Comparison of ENCODE assay signal across 10 cellular contexts in the genomic region with DNA sequence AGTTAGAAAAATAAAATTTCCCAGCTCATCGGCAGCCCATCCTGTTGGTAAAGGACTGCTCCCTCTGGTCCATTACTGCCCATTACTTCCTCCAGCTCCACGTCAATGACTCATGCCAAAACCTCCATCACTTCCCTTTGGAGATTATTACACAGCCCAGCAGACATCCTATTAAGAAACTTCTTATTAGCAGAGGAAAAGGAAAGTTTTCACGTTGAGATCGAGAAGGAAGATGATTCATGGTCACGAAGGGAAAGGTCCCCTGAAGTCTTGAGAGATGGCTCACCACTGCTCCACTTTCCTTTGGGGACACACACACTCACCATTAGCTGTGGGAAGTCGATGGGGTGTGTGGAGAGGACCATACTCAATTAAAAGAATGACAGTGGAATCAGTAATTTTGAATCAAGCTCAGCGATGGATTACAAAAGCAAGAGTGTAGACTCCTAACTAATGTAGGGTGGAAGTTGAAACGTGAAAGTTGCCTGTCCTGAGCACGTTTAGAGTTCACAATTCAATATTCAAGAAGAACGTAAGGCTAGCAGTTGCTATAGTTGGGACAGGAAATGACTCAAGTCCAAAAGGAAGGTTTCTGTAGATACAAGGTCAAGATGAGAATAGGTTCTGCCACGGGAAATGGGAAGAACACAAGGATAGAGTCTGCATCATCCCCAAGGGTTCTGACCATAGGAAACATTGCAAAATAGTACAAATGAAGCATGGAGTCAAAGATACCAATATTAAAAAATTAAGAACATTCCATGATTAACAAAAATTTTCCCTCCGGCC. TPM values are rescaled to one million over a fixed set of nuclear protein-coding genes. Genes with fewer than 3 reads are reported as not detected.
DNase-seq lines count a peak whose midpoint lies in the region; ATAC-seq and TF ChIP-seq lines count a peak whose summit lies in the region.
"Had no signal": no experiment of that assay in that cellular context is flagged by ENCODE, and none has a peak within 500 bp of the region (broad histone marks: within the 10 kb centered on the region; RNA-seq: fewer than 3 reads in every experiment).

No MANE protein-coding gene starts in this region.

- peak overlapping the region in 1 of 2 donors; percentile 30 for H3K27ac ChIP-seq in thoracic aorta

- H3K4me1 Mint-ChIP-seq in activated CD4-positive, alpha-beta T cell treated with anti-CD3 and anti-CD28 coated beads, Interleukin-2, amount 10 ng/mL, durations not matched to agents 7 days and 5 days, result peaks cover 20% of the 10 kb centered on the region

- no peaks in the 10 kb centered on the region for H3K36me3 Mint-ChIP-seq in activated CD4-positive, alpha-beta T cell treated with anti-CD3 and anti-CD28 coated beads, Interleukin-2, amount 10 ng/mL, durations not matched to agents 7 days and 5 days (ENCODE audit: low read depth)

- TF ChIP-seq CTCF in astrocyte of the spinal cord (IDR thresholded peaks at IDR 0.05; ENCODE audit: low read depth, low read length) (no peak), thoracic aorta (IDR thresholded peaks at IDR 0.05) (no peak)

- no peak overlapping the region for H3K4me3 ChIP-seq in astrocyte of the spinal cord (ENCODE audit: low read depth, low read length)
- no peak overlapping the region for H3K4me3 ChIP-seq in thoracic aorta

- no peaks in the 10 kb centered on the region for H3K36me3 ChIP-seq in thoracic aorta

- H3K27me3 ChIP-seq in thoracic aorta (replicated peaks; ENCODE audit: insufficient read depth), result no peaks in the 10 kb centered on the region

- CTCF ChIA-PET in activated CD4-positive, alpha-beta T cell treated with anti-CD3 and anti-CD28 coated beads, Interleukin-2, amount 10 ng/mL, durations not matched to agents 7 days and 5 days (lab: Charles Lee), result interaction anchor here (0.6 kb wide), 1 partner anchor 555 kb away, joined by 3 read pairs; no protein-coding TSS in a partner anchor

- no peak overlapping the region for H3K4me3 Mint-ChIP-seq in activated CD4-positive, alpha-beta T cell treated with anti-CD3 and anti-CD28 coated beads, Interleukin-2, amount 10 ng/mL, durations not matched to agents 7 days and 5 days

- H3K27ac Mint-ChIP-seq in activated CD4-positive, alpha-beta T cell treated with anti-CD3 and anti-CD28 coated beads, Interleukin-2, amount 10 ng/mL, durations not matched to agents 7 days and 5 days, result no peak overlapping the region

- peak; percentile 57 for ATAC-seq in thoracic aorta (ENCODE audit: insufficient number of reproducible peaks, low FRiP score, low read depth)

- H3K27me3 Mint-ChIP-seq in activated CD4-positive, alpha-beta T cell treated with anti-CD3 and anti-CD28 coated beads, Interleukin-2, amount 10 ng/mL, durations not matched to agents 7 days and 5 days, result peaks cover 20% of the 10 kb centered on the region

- H3K9me3 Mint-ChIP-seq in activated CD4-positive, alpha-beta T cell treated with anti-CD3 and anti-CD28 coated beads, Interleukin-2, amount 10 ng/mL, durations not matched to agents 7 days and 5 days, result no peaks in the 10 kb centered on the region

- in situ Hi-C loops in astrocyte of the spinal cord (cut with HindIII; ENCODE audit: low sequenced_read_pairs), result no loop called here

- H3K4me1 ChIP-seq in thoracic aorta (ENCODE audit: control insufficient read depth in 1 of 2, low read depth in 2 of 2), result peaks cover 38 to 53% of the 10 kb centered on the region in 2 donors

- POLR2A ChIA-PET in activated CD4-positive, alpha-beta T cell treated with anti-CD3 and anti-CD28 coated beads, Interleukin-2, amount 10 ng/mL, durations not matched to agents 7 days and 5 days (lab: Charles Lee), result no interaction called here

- H3K9me3 ChIP-seq in thoracic aorta, result no peaks in the 10 kb centered on the region

- peak; percentile 90 for DNase-seq in HT1080 (ENCODE audit: low read depth)
- peak; percentile 64 for DNase-seq in astrocyte of the spinal cord (ENCODE audit: low read depth, low spot score)
- DNase-seq in iris pigment epithelial cell (ENCODE audit: low read depth), result peak; percentile 88
- no peak for DNase-seq in thoracic aorta (ENCODE audit: low spot score)
- DNase-seq in NCI-H2227 treated with DMSO at 0.1 percent for 48 hours (lab: John Stamatoyannopoulos, UW), result no peak
- DNase-seq in central memory CD4-positive, alpha-beta T cell, result no peak
- DNase-seq in activated CD4-positive, alpha-beta T cell treated with anti-CD3 and anti-CD28 coated beads, Interleukin-2, amount 10 ng/mL, durations not matched to agents 7 days and 5 days, result no peak
- DNase-seq in NCI-H1930 (lab: John Stamatoyannopoulos, UW), result no peak
- DNase-seq: NCI-H446 treated with DMSO at 0.1 percent for 48 hours; stimulated activated CD8-positive, alpha-beta memory T cell treated with anti-CD3 and anti-CD28 coated beads, Interleukin-4, amount 100 ng/mL, for 48 hours had no signal

RNA-seq across cellular contexts. Expression of gene SASH1, which starts 21.6 kb away (rescaled TPM):
- 7.5 and 11.6 TPM in 2 replicates for total RNA-seq in HT1080 (2014; rRNA removed; shearing (Covaris generic))
- 10.4 and 15.5 TPM in 2 replicates for polyA plus RNA-seq in HT1080 (2015; cell fraction: cytosol; rRNA removed)
- 16.2 and 17.8 TPM in 2 replicates for polyA plus RNA-seq in HT1080 (2015; cell fraction: nucleus; rRNA removed)
- 10 to 100 TPM; 77.0 to 82.3 TPM for total RNA-seq in thoracic aorta
- under 1 TPM; 0.47 to 0.50 TPM for total RNA-seq in activated CD4-positive, alpha-beta T cell treated with anti-CD3 and anti-CD28 coated beads, Interleukin-2, amount 10 ng/mL, durations not matched to agents 7 days and 5 days

Comparison
In these comparisons a context has a peak if more than half of its experiments do, and no peak if none do; other contexts are left out.
1. DNase-seq: peak in HT1080 (single experiment), astrocyte of the spinal cord (single experiment) and iris pigment epithelial cell (single experiment); none in thoracic aorta (single experiment), NCI-H2227 treated with DMSO at 0.1 percent for 48 hours (single experiment), central memory CD4-positive, alpha-beta T cell (single experiment), activated CD4-positive, alpha-beta T cell treated with anti-CD3 and anti-CD28 coated beads, Interleukin-2, amount 10 ng/mL, durations not matched to agents 7 days and 5 days (single experiment) and NCI-H1930 (0 of 2).